ENCODE assay signal across 8 cellular contexts in genomic region chr6:128520436-128521301, GRCh38. TPM values are rescaled to one million over a fixed set of nuclear protein-coding genes. Genes with fewer than 3 reads are reported as not detected.
DNase-seq lines count a peak whose midpoint lies in the region; ATAC-seq and TF ChIP-seq lines count a peak whose summit lies in the region.

PTPRK (minus strand) TSS chr6:128520599; CDS start chr6:128520358, 241 bp downstream.

- H3K4me3 ChIP-seq in GM23338 (peak within 1 kb of the TSS; percentile 92), hepatocyte (peak within 1 kb of the TSS; percentile 96), vagina (peak within 1 kb of the TSS; percentile 64 to 80)

- H3K4me1 Mint-ChIP-seq in GM23338 = peaks cover 40% of the 10 kb centered on the region
- H3K4me1 Mint-ChIP-seq in T-helper 2 cell treated with Interferon-gamma antibody and Interleukin-4, amounts not matched to agents 5 μg/mL and 100 μg/mL, for 36 hours (ENCODE audit: low read depth) = peaks cover 19% of the 10 kb centered on the region

- peak in 1 of 2 experiments; percentile 41; a peak in 2 of 4 replicates for TF ChIP-seq CTCF in GM23338 (conservative IDR thresholded peaks at IDR 0.05; ENCODE audit: low read depth in 2 of 2)
- TF ChIP-seq CTCF in LNCAP (IDR thresholded peaks at IDR 0.05) = peak; percentile 64
- peak; percentile 45 for TF ChIP-seq CTCF in hepatocyte (IDR thresholded peaks at IDR 0.05; ENCODE audit: poor library complexity)
- peak in 2 of 3 experiments; percentile 24 to 45 for TF ChIP-seq CTCF in vagina (IDR thresholded peaks at IDR 0.05)

- intact Hi-C loops in vagina (cut with DNase I) = no loop called here

- H3K4me1 ChIP-seq in GM23338 (ENCODE audit: insufficient read depth) = peaks cover 22% of the 10 kb centered on the region
- peaks cover 30% of the 10 kb centered on the region for H3K4me1 ChIP-seq in hepatocyte (ENCODE audit: insufficient read depth)
- H3K4me1 ChIP-seq in vagina = peaks cover 33% of the 10 kb centered on the region

- peak; percentile 79 for ATAC-seq in GM23338

- 0% methylated on average over 35 of the region's 85 CpGs for WGBS in hepatocyte (ENCODE audit: low lambda C conversion rate, missing lambda C conversion rate)

- H3K79me2 ChIP-seq in GM23338 (replicated peaks; ENCODE audit: insufficient read depth) (peaks cover 41% of the 10 kb centered on the region), hepatocyte (peaks cover 51% of the 10 kb centered on the region)

- peaks cover 7% of the 10 kb centered on the region; the same call in 1 of the 2 replicates for H3K27me3 ChIP-seq in GM23338 (ENCODE audit: insufficient read depth)
- no peaks in the 10 kb centered on the region for H3K27me3 ChIP-seq in hepatocyte
- H3K27me3 ChIP-seq in vagina = no peaks in the 10 kb centered on the region

- H3K4me2 ChIP-seq in GM23338 (peak within 1 kb of the TSS; percentile 92), hepatocyte (peak within 1 kb of the TSS; percentile 86)

- H3K27ac Mint-ChIP-seq in GM23338 = peak within 1 kb of the TSS; percentile 97
- H3K27ac Mint-ChIP-seq in T-helper 2 cell treated with Interferon-gamma antibody and Interleukin-4, amounts not matched to agents 5 μg/mL and 100 μg/mL, for 36 hours = peak within 1 kb of the TSS; percentile 78

- no peaks in the 10 kb centered on the region for H3K9me2 ChIP-seq in GM23338 (ENCODE audit: insufficient read depth)
- H3K9me2 ChIP-seq in hepatocyte (replicated peaks; ENCODE audit: insufficient read depth) = no peaks in the 10 kb centered on the region

- no peaks in the 10 kb centered on the region for H3K36me3 Mint-ChIP-seq in GM23338 (ENCODE audit: low read depth)
- no peaks in the 10 kb centered on the region for H3K36me3 Mint-ChIP-seq in T-helper 2 cell treated with Interferon-gamma antibody and Interleukin-4, amounts not matched to agents 5 μg/mL and 100 μg/mL, for 36 hours (ENCODE audit: low read depth)

- DNase-seq in GM04503 (ENCODE audit: low read depth) = peak; percentile 61
- DNase-seq in GM23338 (ENCODE audit: low spot score) = peak; percentile 95
- peak; percentile 88 for DNase-seq in T-helper 2 cell treated with Interferon-gamma antibody and Interleukin-4, amounts not matched to agents 5 μg/mL and 100 μg/mL, for 36 hours (ENCODE audit: low spot score)
- DNase-seq in astrocyte of the hippocampus (ENCODE audit: low read depth, low spot score) = peak; percentile 99
- DNase-seq in hepatocyte (ENCODE audit: low spot score) = peak; percentile 98
- peak; percentile 96 for DNase-seq in renal cortical epithelial cell (ENCODE audit: low read depth)
- DNase-seq in vagina (ENCODE audit: extremely low spot score in 2 of 2) = peak in 1 of 2 donors; percentile 91

- H3K9me3 Mint-ChIP-seq in GM23338 = no peaks in the 10 kb centered on the region; the same call in 2 of the 3 replicates
- no peaks in the 10 kb centered on the region for H3K9me3 Mint-ChIP-seq in T-helper 2 cell treated with Interferon-gamma antibody and Interleukin-4, amounts not matched to agents 5 μg/mL and 100 μg/mL, for 36 hours

- peaks cover 12% of the 10 kb centered on the region for H3K27me3 Mint-ChIP-seq in GM23338 (ENCODE audit: insufficient read depth, low read depth, poor library complexity)
- H3K27me3 Mint-ChIP-seq in T-helper 2 cell treated with Interferon-gamma antibody and Interleukin-4, amounts not matched to agents 5 μg/mL and 100 μg/mL, for 36 hours (ENCODE audit: low read depth) = peaks cover 74% of the 10 kb centered on the region

- H3F3A ChIP-seq in GM23338 (replicated peaks; ENCODE audit: low read depth) = 0 out of 2 replicates have a peak, but pooled peaks cover 2% of the 10 kb centered on the region

- H3K27ac ChIP-seq in GM23338 (ENCODE audit: low read depth) = peak within 1 kb of the TSS; percentile 94
- peak within 1 kb of the TSS; percentile 99 for H3K27ac ChIP-seq in hepatocyte
- peak within 1 kb of the TSS; percentile 97 for H3K27ac ChIP-seq in vagina

- peak within 1 kb of the TSS; percentile 88 for H3K4me3 Mint-ChIP-seq in GM23338
- peak within 1 kb of the TSS; percentile 90 for H3K4me3 Mint-ChIP-seq in T-helper 2 cell treated with Interferon-gamma antibody and Interleukin-4, amounts not matched to agents 5 μg/mL and 100 μg/mL, for 36 hours

- peak within 1 kb of the TSS; percentile 81 for H2AFZ ChIP-seq in GM23338
- peak within 1 kb of the TSS; percentile 95 for H2AFZ ChIP-seq in hepatocyte

- H3K36me3 ChIP-seq in GM23338 (ENCODE audit: insufficient read depth) (no peaks in the 10 kb centered on the region), hepatocyte (replicated peaks; ENCODE audit: insufficient read depth, low read depth) (no peaks in the 10 kb centered on the region), vagina (no peaks in the 10 kb centered on the region)

- H4K20me1 ChIP-seq in GM23338 (replicated peaks; ENCODE audit: insufficient read depth) (peaks cover 23% of the 10 kb centered on the region; the same call in 1 of the 2 replicates), hepatocyte (ENCODE audit: insufficient read depth, poor library complexity, severe bottlenecking) (peaks cover 21% of the 10 kb centered on the region)

- TF ChIP-seq POLR2A in vagina (IDR thresholded peaks at IDR 0.05) = peak; percentile 17 to 94

- no peaks in the 10 kb centered on the region for H3K9me3 ChIP-seq in hepatocyte (ENCODE audit: low read depth)
- no peaks in the 10 kb centered on the region for H3K9me3 ChIP-seq in vagina

TF ChIP-seq in GM23338, 12 proteins besides CTCF, POLR2A, EP300 and RAD21:
- no peak for TF ChIP-seq NANOG (IDR thresholded peaks at IDR 0.05; ENCODE audit: borderline replicate concordance)
- TF ChIP-seq POLR2AphosphoS5 (IDR thresholded peaks at IDR 0.05; ENCODE audit: low read depth) = peak; percentile 91
- peak; percentile 82 for TF ChIP-seq CREB1 (CRISPR knock-in tag; IDR thresholded peaks at IDR 0.05; ENCODE audit: low read depth)
- TF ChIP-seq EZH2 (IDR thresholded peaks at IDR 0.05; ENCODE audit: low read depth, unreplicated experiment) = no peak

RNA-seq across cellular contexts. Expression of gene PTPRK, which starts in this region (rescaled TPM):
- 46.1 and 56.4 TPM in 2 replicates for total RNA-seq in GM23338 (2014; rRNA removed; shearing (Covaris generic))
- polyA plus RNA-seq in GM23338 (2016; fragmentation: Nextera tagmentation; extraction: Ambion mirVana) = 20.7 and 26.9 TPM in 2 replicates
- 78.5 and 80.2 TPM in 2 replicates for total RNA-seq in hepatocyte
- polyA plus RNA-seq in hepatocyte = 42.0 and 43.1 TPM in 2 replicates
- 104 and 124 TPM in 2 replicates for total RNA-seq in renal cortical epithelial cell
- 82.5 TPM for total RNA-seq in vagina
